ENCODE assay signal across 19 cellular contexts in genomic region chr2:225288986-225289385, GRCh38.
"Had no signal": no experiment of that assay in that cellular context is flagged by ENCODE, and none has a peak within 500 bp of the region (broad histone marks: within the 10 kb centered on the region; RNA-seq: fewer than 3 reads in every experiment).

No MANE protein-coding gene starts in this region.

- H3K36me3 Mint-ChIP-seq: activated naive CD8-positive, alpha-beta T cell treated with anti-CD3 and anti-CD28 coated beads for 36 hours; brain; natural killer cell had no signal

- H3K4me3 Mint-ChIP-seq: activated naive CD8-positive, alpha-beta T cell treated with anti-CD3 and anti-CD28 coated beads for 36 hours; activated T-helper 17 cell treated with anti-CD3 and anti-CD28 coated beads, Interleukin-2, amount 50 U/mL, for 72 hours; brain; central memory CD8-positive, alpha-beta T cell; natural killer cell had no signal

- H3K4me1 Mint-ChIP-seq: activated naive CD8-positive, alpha-beta T cell treated with anti-CD3 and anti-CD28 coated beads for 36 hours; activated T-helper 17 cell treated with anti-CD3 and anti-CD28 coated beads, Interleukin-2, amount 50 U/mL, for 72 hours; brain; central memory CD8-positive, alpha-beta T cell; natural killer cell had no signal

- H3K9me3 Mint-ChIP-seq: activated naive CD8-positive, alpha-beta T cell treated with anti-CD3 and anti-CD28 coated beads for 36 hours; activated T-helper 17 cell treated with anti-CD3 and anti-CD28 coated beads, Interleukin-2, amount 50 U/mL, for 72 hours; central memory CD8-positive, alpha-beta T cell; natural killer cell had no signal

- H3K27me3 Mint-ChIP-seq: activated naive CD8-positive, alpha-beta T cell treated with anti-CD3 and anti-CD28 coated beads for 36 hours; brain had no signal

- DNase-seq: activated CD4-positive, alpha-beta T cell treated with anti-CD3 and anti-CD28 coated beads for 1 hour; activated CD4-positive, alpha-beta T cell treated with anti-CD3 and anti-CD28 coated beads, Interleukin-2, amount 50 U/mL, for 4 hours; activated naive CD4-positive, alpha-beta T cell; activated naive CD8-positive, alpha-beta T cell treated with anti-CD3 and anti-CD28 coated beads for 36 hours; amygdala; heart right ventricle; left colon; lower lobe of right lung; natural killer cell; posterior cingulate gyrus; stimulated activated CD8-positive, alpha-beta memory T cell treated with anti-CD3 and anti-CD28 coated beads, Interleukin-4, amount 100 ng/mL, for 48 hours; stimulated activated naive CD4-positive, alpha-beta T cell treated with Interleukin-2 at 50 U/mL for 16 hours; SW 1271; T-helper 2 cell; thyroid gland; WERI-Rb-1 had no signal

- ATAC-seq: activated T-helper 17 cell treated with anti-CD3 and anti-CD28 coated beads, Interleukin-2, amount 50 U/mL, for 72 hours; heart right ventricle; left colon; natural killer cell had no signal

- H3K27ac Mint-ChIP-seq: activated naive CD8-positive, alpha-beta T cell treated with anti-CD3 and anti-CD28 coated beads for 36 hours; activated T-helper 17 cell treated with anti-CD3 and anti-CD28 coated beads, Interleukin-2, amount 50 U/mL, for 72 hours; brain; natural killer cell had no signal
